Comparison of ENCODE assay signal across 36 cellular contexts in the genomic region with DNA sequence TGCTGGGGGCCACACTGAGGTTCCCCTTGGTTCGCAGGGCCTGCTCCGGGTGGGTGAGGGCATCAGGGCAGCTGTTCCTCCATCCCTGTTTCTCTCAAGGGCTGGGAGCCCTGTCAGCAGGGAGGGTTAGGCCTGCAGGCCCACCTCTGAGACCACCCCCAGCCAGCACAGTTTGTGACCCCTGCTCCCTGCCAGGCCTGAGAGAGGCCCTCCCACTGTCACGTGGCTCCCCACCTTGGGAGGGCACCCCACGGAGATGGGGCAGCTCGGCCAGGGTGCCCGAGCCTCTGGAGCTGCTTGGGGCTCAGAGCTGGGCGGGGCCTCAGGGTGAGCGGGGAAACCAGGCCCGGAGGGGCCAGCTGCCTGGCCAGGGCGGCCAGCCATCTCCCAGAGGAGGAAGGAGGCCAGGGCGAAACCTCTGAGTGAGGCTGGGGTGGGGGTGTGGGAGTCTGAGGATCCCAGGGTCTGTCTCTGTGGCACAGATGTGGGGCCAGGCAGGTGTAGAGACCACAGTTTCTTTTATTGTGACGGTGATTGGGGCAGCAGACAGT. TPM values are rescaled to one million over a fixed set of nuclear protein-coding genes. Genes with fewer than 3 reads are reported as not detected.
"Had no signal": no experiment of that assay in that cellular context is flagged by ENCODE, and none has a peak within 500 bp of the region (broad histone marks: within the 10 kb centered on the region; RNA-seq: fewer than 3 reads in every experiment).

No MANE protein-coding gene starts in this region.

- H3K4me3 Mint-ChIP-seq: activated CD4-positive, alpha-beta memory T cell treated with anti-CD3 and anti-CD28 coated beads, Interleukin-2, amount 10 ng/mL, durations not matched to agents 7 days and 5 days; activated CD4-positive, alpha-beta T cell treated with anti-CD3 and anti-CD28 coated beads for 36 hours; activated CD4-positive, alpha-beta T cell treated with anti-CD3 and anti-CD28 coated beads, Interleukin-2, amount 10 ng/mL, durations not matched to agents 7 days and 5 days; activated CD8-positive, alpha-beta memory T cell treated with anti-CD3 and anti-CD28 coated beads, Interleukin-2, amount 10 ng/mL, durations not matched to agents 7 days and 5 days; activated CD8-positive, alpha-beta T cell treated with anti-CD3 and anti-CD28 coated beads, Interleukin-2, amount 10 ng/mL, durations not matched to agents 7 days and 5 days; activated naive CD4-positive, alpha-beta T cell treated with anti-CD3 and anti-CD28 coated beads, Interleukin-2, amount 10 ng/mL, durations not matched to agents 7 days and 5 days; activated naive CD4-positive, alpha-beta T cell treated with anti-CD3 and anti-CD28 coated beads, Interleukin-2, amount 50 U/mL, for 24 hours; activated naive CD8-positive, alpha-beta T cell; activated naive CD8-positive, alpha-beta T cell treated with anti-CD3 and anti-CD28 coated beads, Interleukin-2, amount 10 ng/mL, durations not matched to agents 7 days and 5 days; activated naive CD8-positive, alpha-beta T cell treated with anti-CD3 and anti-CD28 coated beads, Interleukin-2, amount 50 U/mL, for 24 hours; activated T-cell treated with anti-CD3 and anti-CD28 coated beads, Interleukin-2, amount 50 U/mL, for 24 hours; T-helper 1 cell treated with Interleukin-12 subunit alpha and Interleukin-12 subunit beta and Interleukin-4 antibody, amounts not matched to agents 30 μg/mL and 1 μg/mL, for 36 hours; T-helper 2 cell treated with Interferon-gamma antibody and Interleukin-4, amounts not matched to agents 5 μg/mL and 100 μg/mL, for 36 hours had no signal

- H3K4me1 ChIP-seq: breast epithelium had no signal

- H3K27ac Mint-ChIP-seq: activated CD4-positive, alpha-beta memory T cell treated with anti-CD3 and anti-CD28 coated beads, Interleukin-2, amount 10 ng/mL, durations not matched to agents 7 days and 5 days; activated CD4-positive, alpha-beta T cell treated with anti-CD3 and anti-CD28 coated beads for 36 hours; activated CD4-positive, alpha-beta T cell treated with anti-CD3 and anti-CD28 coated beads, Interleukin-2, amount 10 ng/mL, durations not matched to agents 7 days and 5 days; activated CD8-positive, alpha-beta memory T cell treated with anti-CD3 and anti-CD28 coated beads, Interleukin-2, amount 10 ng/mL, durations not matched to agents 7 days and 5 days; activated CD8-positive, alpha-beta T cell treated with anti-CD3 and anti-CD28 coated beads, Interleukin-2, amount 10 ng/mL, durations not matched to agents 7 days and 5 days; activated naive CD4-positive, alpha-beta T cell treated with anti-CD3 and anti-CD28 coated beads, Interleukin-2, amount 10 ng/mL, durations not matched to agents 7 days and 5 days; activated naive CD4-positive, alpha-beta T cell treated with anti-CD3 and anti-CD28 coated beads, Interleukin-2, amount 50 U/mL, for 24 hours; activated naive CD8-positive, alpha-beta T cell; activated naive CD8-positive, alpha-beta T cell treated with anti-CD3 and anti-CD28 coated beads, Interleukin-2, amount 10 ng/mL, durations not matched to agents 7 days and 5 days; activated naive CD8-positive, alpha-beta T cell treated with anti-CD3 and anti-CD28 coated beads, Interleukin-2, amount 50 U/mL, for 24 hours; activated T-cell treated with anti-CD3 and anti-CD28 coated beads, Interleukin-2, amount 50 U/mL, for 24 hours; activated T-helper 2 cell treated with anti-CD3 and anti-CD28 coated beads, Interferon-gamma antibody, Interleukin-2, Interleukin-4, amounts not matched to agents 10 μg/mL and 5 μg/mL and 100 μg/mL, durations not matched to agents 14 hours and 24 hours and 36 hours; T-helper 1 cell treated with Interleukin-12 subunit alpha and Interleukin-12 subunit beta and Interleukin-4 antibody, amounts not matched to agents 30 μg/mL and 1 μg/mL, for 36 hours; T-helper 2 cell treated with Interferon-gamma antibody and Interleukin-4, amounts not matched to agents 5 μg/mL and 100 μg/mL, for 36 hours had no signal

- ATAC-seq: activated CD4-positive, alpha-beta T cell treated with anti-CD3 and anti-CD28 coated beads for 36 hours; activated CD4-positive, CD25-positive, alpha-beta regulatory T cell treated with anti-CD3 and anti-CD28 coated beads, Interleukin-2, amount 50 U/mL, for 24 hours; activated CD8-positive, alpha-beta memory T cell treated with anti-CD3 and anti-CD28 coated beads, Interleukin-2, amount 10 ng/mL, durations not matched to agents 7 days and 5 days; activated CD8-positive, alpha-beta T cell treated with anti-CD3 and anti-CD28 coated beads, Interleukin-2, amount 10 ng/mL, durations not matched to agents 7 days and 5 days; activated naive CD8-positive, alpha-beta T cell treated with anti-CD3 and anti-CD28 coated beads, Interleukin-2, amount 50 U/mL, for 24 hours had no signal

- H3K4me3 ChIP-seq: ascending aorta, breast epithelium had no signal

- DNase-seq: activated CD4-positive, alpha-beta memory T cell treated with anti-CD3 and anti-CD28 coated beads, Interleukin-2, amount 10 ng/mL, durations not matched to agents 7 days and 5 days; activated CD4-positive, alpha-beta T cell treated with anti-CD3 and anti-CD28 coated beads for 1 hour; activated CD4-positive, alpha-beta T cell treated with anti-CD3 and anti-CD28 coated beads for 36 hours; activated CD4-positive, alpha-beta T cell treated with anti-CD3 and anti-CD28 coated beads for 48 hours; activated CD4-positive, alpha-beta T cell treated with anti-CD3 and anti-CD28 coated beads, Interleukin-2, amount 10 ng/mL, durations not matched to agents 7 days and 5 days; activated CD4-positive, alpha-beta T cell treated with anti-CD3 and anti-CD28 coated beads, Interleukin-2, amount 50 U/mL, for 48 hours; activated CD4-positive, CD25-positive, alpha-beta regulatory T cell; activated CD8-positive, alpha-beta memory T cell treated with anti-CD3 and anti-CD28 coated beads for 24 hours; activated CD8-positive, alpha-beta memory T cell treated with anti-CD3 and anti-CD28 coated beads, Interleukin-2, amount 10 ng/mL, durations not matched to agents 7 days and 5 days; activated CD8-positive, alpha-beta memory T cell treated with anti-CD3 and anti-CD28 coated beads, Interleukin-2, amount 50 U/mL, for 48 hours; activated CD8-positive, alpha-beta T cell treated with anti-CD3 and anti-CD28 coated beads, Interleukin-2, amount 10 ng/mL, durations not matched to agents 7 days and 5 days; activated effector memory CD4-positive, alpha-beta T cell treated with Interleukin-2 at 50 U/mL for 16 hours; activated gamma-delta T cell; activated naive CD4-positive, alpha-beta T cell treated with anti-CD3 and anti-CD28 coated beads, Interleukin-2, amount 10 ng/mL, durations not matched to agents 7 days and 5 days; activated naive CD4-positive, alpha-beta T cell treated with Interleukin-2 at 50 U/mL for 16 hours; activated naive CD8-positive, alpha-beta T cell treated with anti-CD3 and anti-CD28 coated beads, Interleukin-2, amount 10 ng/mL, durations not matched to agents 7 days and 5 days; activated naive CD8-positive, alpha-beta T cell treated with anti-CD3 and anti-CD28 coated beads, Interleukin-2, amount 50 U/mL, for 24 hours; activated T-cell treated with anti-CD3 and anti-CD28 coated beads, Interleukin-2, amount 50 U/mL, for 24 hours; activated T-cell treated with anti-CD3 and anti-CD28 coated beads, Interleukin-2, amount 50 U/mL, for 48 hours; amygdala; anterior cingulate cortex; brain microvascular endothelial cell; central memory CD4-positive, alpha-beta T cell; T-helper 2 cell; T-helper 9 cell had no signal

- H3K27me3 Mint-ChIP-seq: activated CD4-positive, alpha-beta memory T cell treated with anti-CD3 and anti-CD28 coated beads, Interleukin-2, amount 10 ng/mL, durations not matched to agents 7 days and 5 days; activated CD4-positive, alpha-beta T cell treated with anti-CD3 and anti-CD28 coated beads, Interleukin-2, amount 10 ng/mL, durations not matched to agents 7 days and 5 days; activated CD8-positive, alpha-beta memory T cell treated with anti-CD3 and anti-CD28 coated beads, Interleukin-2, amount 10 ng/mL, durations not matched to agents 7 days and 5 days; activated naive CD8-positive, alpha-beta T cell; activated naive CD8-positive, alpha-beta T cell treated with anti-CD3 and anti-CD28 coated beads, Interleukin-2, amount 10 ng/mL, durations not matched to agents 7 days and 5 days; activated naive CD8-positive, alpha-beta T cell treated with anti-CD3 and anti-CD28 coated beads, Interleukin-2, amount 50 U/mL, for 24 hours had no signal

- H3K36me3 ChIP-seq: ascending aorta, brain microvascular endothelial cell, breast epithelium had no signal

- H3K27ac ChIP-seq: ascending aorta, brain microvascular endothelial cell, breast epithelium, VCaP had no signal

- H3K9me3 ChIP-seq: ascending aorta, breast epithelium had no signal

- H3K4me1 Mint-ChIP-seq: activated CD4-positive, alpha-beta memory T cell treated with anti-CD3 and anti-CD28 coated beads, Interleukin-2, amount 10 ng/mL, durations not matched to agents 7 days and 5 days; activated CD4-positive, alpha-beta T cell treated with anti-CD3 and anti-CD28 coated beads for 36 hours; activated CD4-positive, alpha-beta T cell treated with anti-CD3 and anti-CD28 coated beads, Interleukin-2, amount 10 ng/mL, durations not matched to agents 7 days and 5 days; activated CD8-positive, alpha-beta memory T cell treated with anti-CD3 and anti-CD28 coated beads, Interleukin-2, amount 10 ng/mL, durations not matched to agents 7 days and 5 days; activated naive CD4-positive, alpha-beta T cell treated with anti-CD3 and anti-CD28 coated beads, Interleukin-2, amount 10 ng/mL, durations not matched to agents 7 days and 5 days; activated naive CD4-positive, alpha-beta T cell treated with anti-CD3 and anti-CD28 coated beads, Interleukin-2, amount 50 U/mL, for 24 hours; activated naive CD8-positive, alpha-beta T cell treated with anti-CD3 and anti-CD28 coated beads, Interleukin-2, amount 10 ng/mL, durations not matched to agents 7 days and 5 days; activated naive CD8-positive, alpha-beta T cell treated with anti-CD3 and anti-CD28 coated beads, Interleukin-2, amount 50 U/mL, for 24 hours had no signal

- H3K9me3 Mint-ChIP-seq: activated CD4-positive, alpha-beta memory T cell treated with anti-CD3 and anti-CD28 coated beads, Interleukin-2, amount 10 ng/mL, durations not matched to agents 7 days and 5 days; activated CD4-positive, alpha-beta T cell treated with anti-CD3 and anti-CD28 coated beads, Interleukin-2, amount 10 ng/mL, durations not matched to agents 7 days and 5 days; activated naive CD4-positive, alpha-beta T cell treated with anti-CD3 and anti-CD28 coated beads, Interleukin-2, amount 10 ng/mL, durations not matched to agents 7 days and 5 days; activated naive CD4-positive, alpha-beta T cell treated with anti-CD3 and anti-CD28 coated beads, Interleukin-2, amount 50 U/mL, for 24 hours; activated naive CD8-positive, alpha-beta T cell treated with anti-CD3 and anti-CD28 coated beads, Interleukin-2, amount 10 ng/mL, durations not matched to agents 7 days and 5 days; activated naive CD8-positive, alpha-beta T cell treated with anti-CD3 and anti-CD28 coated beads, Interleukin-2, amount 50 U/mL, for 24 hours; activated T-cell treated with anti-CD3 and anti-CD28 coated beads, Interleukin-2, amount 50 U/mL, for 24 hours; activated T-helper 2 cell treated with anti-CD3 and anti-CD28 coated beads, Interferon-gamma antibody, Interleukin-2, Interleukin-4, amounts not matched to agents 10 μg/mL and 5 μg/mL and 100 μg/mL, durations not matched to agents 14 hours and 24 hours and 36 hours; T-helper 1 cell treated with Interleukin-12 subunit alpha and Interleukin-12 subunit beta and Interleukin-4 antibody, amounts not matched to agents 30 μg/mL and 1 μg/mL, for 36 hours; T-helper 2 cell treated with Interferon-gamma antibody and Interleukin-4, amounts not matched to agents 5 μg/mL and 100 μg/mL, for 36 hours had no signal

- H3K36me3 Mint-ChIP-seq: activated CD8-positive, alpha-beta memory T cell treated with anti-CD3 and anti-CD28 coated beads, Interleukin-2, amount 10 ng/mL, durations not matched to agents 7 days and 5 days; activated naive CD4-positive, alpha-beta T cell treated with anti-CD3 and anti-CD28 coated beads, Interleukin-2, amount 10 ng/mL, durations not matched to agents 7 days and 5 days; activated naive CD4-positive, alpha-beta T cell treated with anti-CD3 and anti-CD28 coated beads, Interleukin-2, amount 50 U/mL, for 24 hours; activated naive CD8-positive, alpha-beta T cell; activated naive CD8-positive, alpha-beta T cell treated with anti-CD3 and anti-CD28 coated beads, Interleukin-2, amount 10 ng/mL, durations not matched to agents 7 days and 5 days had no signal

RNA-seq across cellular contexts. Expression of a gene that starts 2.5 kb away (rescaled TPM):
- total RNA-seq: activated CD4-positive, alpha-beta memory T cell treated with anti-CD3 and anti-CD28 coated beads, Interleukin-2, amount 10 ng/mL, durations not matched to agents 7 days and 5 days; activated CD4-positive, alpha-beta T cell treated with anti-CD3 and anti-CD28 coated beads for 36 hours; activated CD4-positive, alpha-beta T cell treated with anti-CD3 and anti-CD28 coated beads, Interleukin-2, amount 10 ng/mL, durations not matched to agents 7 days and 5 days; activated CD8-positive, alpha-beta memory T cell treated with anti-CD3 and anti-CD28 coated beads, Interleukin-2, amount 10 ng/mL, durations not matched to agents 7 days and 5 days; activated CD8-positive, alpha-beta T cell treated with anti-CD3 and anti-CD28 coated beads, Interleukin-2, amount 10 ng/mL, durations not matched to agents 7 days and 5 days; activated naive CD8-positive, alpha-beta T cell treated with anti-CD3 and anti-CD28 coated beads, Interleukin-2, amount 10 ng/mL, durations not matched to agents 7 days and 5 days; activated T-helper 2 cell treated with anti-CD3 and anti-CD28 coated beads, Interferon-gamma antibody, Interleukin-2, Interleukin-4, amounts not matched to agents 10 μg/mL and 5 μg/mL and 100 μg/mL, durations not matched to agents 14 hours and 24 hours and 36 hours; ascending aorta; breast epithelium; cardiac septum; cerebellum had no signal

RNA-seq across cellular contexts. Expression of a gene that starts 8.1 kb away (rescaled TPM):
- total RNA-seq: activated CD4-positive, alpha-beta memory T cell treated with anti-CD3 and anti-CD28 coated beads, Interleukin-2, amount 10 ng/mL, durations not matched to agents 7 days and 5 days; activated CD4-positive, alpha-beta T cell treated with anti-CD3 and anti-CD28 coated beads for 36 hours; activated CD4-positive, alpha-beta T cell treated with anti-CD3 and anti-CD28 coated beads, Interleukin-2, amount 10 ng/mL, durations not matched to agents 7 days and 5 days; activated CD8-positive, alpha-beta memory T cell treated with anti-CD3 and anti-CD28 coated beads, Interleukin-2, amount 10 ng/mL, durations not matched to agents 7 days and 5 days; activated CD8-positive, alpha-beta T cell treated with anti-CD3 and anti-CD28 coated beads, Interleukin-2, amount 10 ng/mL, durations not matched to agents 7 days and 5 days; activated naive CD8-positive, alpha-beta T cell treated with anti-CD3 and anti-CD28 coated beads, Interleukin-2, amount 10 ng/mL, durations not matched to agents 7 days and 5 days; activated T-helper 2 cell treated with anti-CD3 and anti-CD28 coated beads, Interferon-gamma antibody, Interleukin-2, Interleukin-4, amounts not matched to agents 10 μg/mL and 5 μg/mL and 100 μg/mL, durations not matched to agents 14 hours and 24 hours and 36 hours; ascending aorta; breast epithelium; cardiac septum had no signal

RNA-seq across cellular contexts. Expression of a gene that starts 24.3 kb away (rescaled TPM):
- total RNA-seq: activated CD8-positive, alpha-beta T cell treated with anti-CD3 and anti-CD28 coated beads, Interleukin-2, amount 10 ng/mL, durations not matched to agents 7 days and 5 days; activated naive CD8-positive, alpha-beta T cell treated with anti-CD3 and anti-CD28 coated beads, Interleukin-2, amount 10 ng/mL, durations not matched to agents 7 days and 5 days had no signal
